In genomic region chr2:56185101-56185581, GRCh38 we compare ENCODE assay signal across 9 cellular contexts. TPM values are rescaled to one million over a fixed set of nuclear protein-coding genes. Genes with fewer than 3 reads are reported as not detected.
DNase-seq lines count a peak whose midpoint lies in the region; ATAC-seq and TF ChIP-seq lines count a peak whose summit lies in the region.
"Had no signal": no experiment of that assay in that cellular context is flagged by ENCODE, and none has a peak within 500 bp of the region (broad histone marks: within the 10 kb centered on the region; RNA-seq: fewer than 3 reads in every experiment).

No MANE protein-coding gene starts in this region.

- H2BK15ac ChIP-seq in mesendoderm (replicated peaks; ENCODE audit: low read depth), result no peak overlapping the region

- intact Hi-C loops in Caco-2 (cut with micrococcal nuclease; ENCODE audit: unreplicated experiment) (loop anchor here (10.0 kb wide), 1 partner anchor 1190 kb away; no protein-coding TSS in a partner anchor), vagina (cut with DNase I) (loop anchor here (10.0 kb wide), 1 partner anchor 560 kb away; no protein-coding TSS in a partner anchor)
- intact Hi-C loops in dendritic cell treated with granulocyte-macrophage colony-stimulating factor and Interleukin-4, amounts not matched to agents 40 ng/mL and 50 ng/mL, for 4 days (cut with micrococcal nuclease), result no loop called here

- H3K27ac Mint-ChIP-seq in Caco-2 (ENCODE audit: unreplicated experiment), result no peak overlapping the region
- H3K27ac Mint-ChIP-seq in dendritic cell treated with granulocyte-macrophage colony-stimulating factor and Interleukin-4, amounts not matched to agents 40 ng/mL and 50 ng/mL, for 4 days, result no peak overlapping the region

- no peaks in the 10 kb centered on the region for H3K9me3 Mint-ChIP-seq in Caco-2 (ENCODE audit: unreplicated experiment)
- H3K9me3 Mint-ChIP-seq in dendritic cell treated with granulocyte-macrophage colony-stimulating factor and Interleukin-4, amounts not matched to agents 40 ng/mL and 50 ng/mL, for 4 days, result no peaks in the 10 kb centered on the region

- no peak overlapping the region for H2BK5ac ChIP-seq in mesendoderm (ENCODE audit: low read length)

- peaks cover 37% of the 10 kb centered on the region for H3K27me3 Mint-ChIP-seq in Caco-2 (ENCODE audit: insufficient read depth, unreplicated experiment)
- H3K27me3 Mint-ChIP-seq in dendritic cell treated with granulocyte-macrophage colony-stimulating factor and Interleukin-4, amounts not matched to agents 40 ng/mL and 50 ng/mL, for 4 days, result peaks cover 60% of the 10 kb centered on the region

- no peak overlapping the region for H2BK120ac ChIP-seq in mesendoderm (ENCODE audit: low read depth, low read length)

- no CpG with 5 or more reads among the region's 24 CpGs for WGBS in mesendoderm (ENCODE audit: extremely low coverage, insufficient coverage, low lambda C conversion rate)

- no peak for TF ChIP-seq POLR2A in vagina (IDR thresholded peaks at IDR 0.05)

- H3K4me3 ChIP-seq in Caco-2 (ENCODE audit: low read depth, low read length) (no peak overlapping the region), MG63 (peak overlapping the region; percentile 31), mesendoderm (ENCODE audit: low read length) (peak overlapping the region; percentile 3), vagina (peak overlapping the region; percentile 50 to 70)

- H3K36me3 Mint-ChIP-seq in Caco-2 (ENCODE audit: insufficient read depth, unreplicated experiment), result no peaks in the 10 kb centered on the region
- H3K36me3 Mint-ChIP-seq in dendritic cell treated with granulocyte-macrophage colony-stimulating factor and Interleukin-4, amounts not matched to agents 40 ng/mL and 50 ng/mL, for 4 days (ENCODE audit: low read depth), result no peaks in the 10 kb centered on the region

- TF ChIP-seq CTCF in Caco-2 (IDR thresholded peaks at IDR 0.05; ENCODE audit: insufficient read depth in 1 of 2, low read depth in 1 of 2, low read length in 1 of 2, severe bottlenecking in 1 of 2, unreplicated experiment in 1 of 2) (no peak), vagina (IDR thresholded peaks at IDR 0.05) (no peak)

- peak overlapping the region; percentile 67 for H3K56ac ChIP-seq in mesendoderm (ENCODE audit: low read length)

- H4K5ac ChIP-seq in mesendoderm (ENCODE audit: low read length), result no peak overlapping the region

- no peak overlapping the region for H3K18ac ChIP-seq in mesendoderm (ENCODE audit: low read length)

- H3K9me3 ChIP-seq in Caco-2 (no peaks in the 10 kb centered on the region), MG63 (no peaks in the 10 kb centered on the region), vagina (no peaks in the 10 kb centered on the region)

- H3K4me1 ChIP-seq in Caco-2, result 0 out of 2 replicates have a peak, but pooled peaks cover 9% of the 10 kb centered on the region
- peaks cover 2% of the 10 kb centered on the region for H3K4me1 ChIP-seq in mesendoderm (ENCODE audit: control insufficient read depth, low read depth, low read length)
- peaks cover 25% of the 10 kb centered on the region for H3K4me1 ChIP-seq in vagina

- H3K27me3 ChIP-seq in Caco-2 (replicated peaks; ENCODE audit: control insufficient read depth, insufficient read depth, low read length) (peaks cover 8% of the 10 kb centered on the region), MG63 (peaks cover 17% of the 10 kb centered on the region), mesendoderm (ENCODE audit: insufficient read depth, low read length, poor library complexity) (peaks cover 23% of the 10 kb centered on the region), vagina (no peaks in the 10 kb centered on the region)

- H3K36me3 ChIP-seq in Caco-2 (ENCODE audit: control insufficient read depth, insufficient read depth, low read length), result no peaks in the 10 kb centered on the region
- H3K36me3 ChIP-seq in MG63, result no peaks in the 10 kb centered on the region
- no peaks in the 10 kb centered on the region for H3K36me3 ChIP-seq in mesendoderm (ENCODE audit: control insufficient read depth, insufficient read depth, low read length)
- no peaks in the 10 kb centered on the region for H3K36me3 ChIP-seq in vagina

- H3K79me2 ChIP-seq in mesendoderm (ENCODE audit: control insufficient read depth, insufficient read depth, low read length), result no peaks in the 10 kb centered on the region

- H3K4me1 Mint-ChIP-seq in Caco-2 (ENCODE audit: low read depth, unreplicated experiment), result peaks cover 10% of the 10 kb centered on the region
- peaks cover 20% of the 10 kb centered on the region for H3K4me1 Mint-ChIP-seq in dendritic cell treated with granulocyte-macrophage colony-stimulating factor and Interleukin-4, amounts not matched to agents 40 ng/mL and 50 ng/mL, for 4 days (ENCODE audit: low read depth)

- no peak for DNase-seq in Caco-2
- DNase-seq in MG63, result peak; percentile 33
- peak; percentile 24 for DNase-seq in mesendoderm
- DNase-seq in vagina (ENCODE audit: extremely low spot score in 2 of 2), result no peak
- DNase-seq in NCI-H187 treated with DMSO at 0.1 percent for 48 hours (lab: John Stamatoyannopoulos, UW), result no peak

- H2AK5ac ChIP-seq in mesendoderm (ENCODE audit: low read length), result no peak overlapping the region

- H3K4me3 Mint-ChIP-seq in Caco-2 (ENCODE audit: unreplicated experiment), result peak overlapping the region; percentile 54
- H3K4me3 Mint-ChIP-seq in dendritic cell treated with granulocyte-macrophage colony-stimulating factor and Interleukin-4, amounts not matched to agents 40 ng/mL and 50 ng/mL, for 4 days, result peak overlapping the region; percentile 73

- H3K4ac ChIP-seq in mesendoderm (ENCODE audit: low read depth, low read length), result no peak overlapping the region

- no peak overlapping the region for H4K8ac ChIP-seq in mesendoderm (ENCODE audit: low read depth, low read length)

- H3K79me1 ChIP-seq in mesendoderm (ENCODE audit: low read length), result no peaks in the 10 kb centered on the region

- no peak for ATAC-seq in GM18511 (IDR thresholded peaks at IDR 0.05; ENCODE audit: unreplicated experiment)
- ATAC-seq in GM19452 (IDR thresholded peaks at IDR 0.05; ENCODE audit: unreplicated experiment), result no peak

- BruUV-seq in Caco-2 (replicated peaks; lab: Mats Ljungman, UMichigan), result no TSS peak

- CTCF ChIA-PET in Caco-2 (lab: Charles Lee), result no interaction called here

- no peak overlapping the region for H3K23ac ChIP-seq in mesendoderm (ENCODE audit: low read length)

- H3K27ac ChIP-seq in mesendoderm (ENCODE audit: low read depth, low read length), result no peak overlapping the region
- H3K27ac ChIP-seq in vagina, result peak overlapping the region; percentile 11

- peak overlapping the region; percentile 33 for H3K4me2 ChIP-seq in mesendoderm (ENCODE audit: low read length)

- peak overlapping the region; percentile 13 for H3K9ac ChIP-seq in mesendoderm (ENCODE audit: low read length)

- POLR2A ChIA-PET in Caco-2 (lab: Charles Lee), result no interaction called here

RNA-seq across cellular contexts. Expression of gene CCDC85A, which starts 1.4 kb away (rescaled TPM):
- total RNA-seq in Caco-2 (2022) (not detected in 2 replicates), vagina (4.7 TPM)
- 0.89 TPM in 1 of 2 replicates, not detected in the other for total RNA-seq in MG63 (2014; rRNA removed; shearing (Covaris generic); ENCODE audit: low replicate concordance)
- polyA plus RNA-seq in mesendoderm (2013, experiment 1 of 2), result 0.03 TPM
- 0.03 TPM for polyA plus RNA-seq in mesendoderm (2013, experiment 2 of 2)
- total RNA-seq: fibroblast of lung had no signal

Comparison
In these comparisons a context has a peak if more than half of its experiments do, and no peak if none do; other contexts are left out.
1. DNase-seq: peak in MG63 (single experiment) and mesendoderm (single experiment); none in Caco-2 (0 of 2), vagina (0 of 2) and NCI-H187 treated with DMSO at 0.1 percent for 48 hours (single experiment).